ENCODE assay signal across 8 cellular contexts in the genomic region with DNA sequence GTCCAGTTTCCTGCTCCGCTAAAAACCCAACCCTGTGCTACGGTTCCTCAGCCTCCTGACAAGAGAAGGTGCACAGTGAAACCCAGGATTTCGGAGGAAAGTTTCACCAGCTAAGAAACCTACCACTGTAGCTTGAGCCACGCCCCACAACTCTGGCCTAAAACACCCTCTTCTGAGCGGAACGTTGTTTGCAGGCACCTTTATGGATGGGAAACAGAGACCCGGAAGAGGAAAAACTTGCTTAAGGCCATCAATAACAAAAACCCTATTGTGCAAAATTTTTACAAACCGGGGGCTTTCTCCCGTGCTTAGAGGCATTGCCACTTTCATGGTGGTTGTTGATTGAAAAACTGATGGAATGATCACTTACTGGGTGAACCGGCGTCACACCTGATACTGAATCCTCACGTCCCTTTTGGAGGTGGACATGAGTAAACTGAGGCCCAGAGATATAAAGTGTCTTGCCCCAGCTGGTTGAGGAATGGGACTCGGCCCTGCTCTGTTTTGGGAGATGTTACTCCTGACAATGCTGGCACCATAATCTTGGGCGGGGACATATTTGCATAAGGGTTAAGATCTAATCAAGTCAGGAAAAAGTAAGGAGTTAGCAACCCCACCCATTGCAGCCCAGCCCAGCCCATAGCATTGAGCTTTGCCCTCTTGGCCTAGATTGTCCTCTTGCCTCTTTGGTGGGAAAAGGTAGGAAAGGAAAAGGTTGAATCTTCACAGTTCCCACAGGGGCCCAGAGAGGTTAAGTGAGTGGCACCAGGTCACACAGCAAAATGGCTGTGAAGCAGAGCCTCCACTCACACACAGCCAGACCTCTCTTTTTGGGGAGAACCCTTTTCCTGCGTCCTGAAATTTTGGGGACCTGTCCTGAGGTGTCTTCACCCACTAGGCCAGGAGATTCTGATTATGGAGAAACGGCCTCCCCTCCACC. TPM values are rescaled to one million over a fixed set of nuclear protein-coding genes. Genes with fewer than 3 reads are reported as not detected.
DNase-seq lines count a peak whose midpoint lies in the region; ATAC-seq and TF ChIP-seq lines count a peak whose summit lies in the region.

No MANE protein-coding gene starts in this region.

- no peaks in the 10 kb centered on the region for H3K36me3 ChIP-seq in BE2C
- H3K36me3 ChIP-seq in Karpas-422 (ENCODE audit: insufficient read depth, low read length) = no peaks in the 10 kb centered on the region
- H3K36me3 ChIP-seq in ascending aorta = no peaks in the 10 kb centered on the region
- no peaks in the 10 kb centered on the region for H3K36me3 ChIP-seq in stomach

- peak overlapping the region; percentile 69; the same call in 1 of the 2 replicates for H2AFZ ChIP-seq in Karpas-422 (ENCODE audit: low read length)

- TF ChIP-seq CTCF in BE2C (IDR thresholded peaks at IDR 0.05; ENCODE audit: low read depth, low read length) (no peak), ascending aorta (IDR thresholded peaks at IDR 0.05) (no peak), stomach (IDR thresholded peaks at IDR 0.05) (no peak)

- TF ChIP-seq EP300 in stomach (IDR thresholded peaks at IDR 0.05) = no peak

- H3K4me1 ChIP-seq in BE2C = no peaks in the 10 kb centered on the region
- H3K4me1 ChIP-seq in Karpas-422 (ENCODE audit: low read length) = peaks cover 11% of the 10 kb centered on the region
- peaks cover 0 to 7% of the 10 kb centered on the region in 2 donors for H3K4me1 ChIP-seq in ascending aorta
- H3K4me1 ChIP-seq in stomach = peaks cover 5 to 26% (median 17%) of the 10 kb centered on the region in 4 donors

- peak overlapping the region; percentile 73 for H3K4me2 ChIP-seq in Karpas-422 (ENCODE audit: low read depth, low read length, poor library complexity, severe bottlenecking)

- H3K79me2 ChIP-seq in Karpas-422 (ENCODE audit: low read length) = no peaks in the 10 kb centered on the region

- H3K9me2 ChIP-seq in Karpas-422 (replicated peaks; ENCODE audit: insufficient read depth, low read length) = no peaks in the 10 kb centered on the region

- H3K9me3 ChIP-seq in BE2C = no peaks in the 10 kb centered on the region
- no peaks in the 10 kb centered on the region for H3K9me3 ChIP-seq in Karpas-422 (ENCODE audit: low read length)
- H3K9me3 ChIP-seq in ascending aorta = no peaks in the 10 kb centered on the region
- no peaks in the 10 kb centered on the region for H3K9me3 ChIP-seq in stomach

- H3K27me3 ChIP-seq in BE2C (peaks cover 6% of the 10 kb centered on the region; the same call in 1 of the 2 replicates), Karpas-422 (ENCODE audit: low read length) (no peaks in the 10 kb centered on the region), ascending aorta (no peaks in the 10 kb centered on the region), stomach (no peaks in the 10 kb centered on the region)

- H3K9ac ChIP-seq in Karpas-422 (ENCODE audit: low read length) = peak overlapping the region; percentile 67

- intact Hi-C loops in ascending aorta (cut with DNase I) = loop anchor here (5.0 kb wide), 1 partner anchor 80 kb away; no protein-coding TSS in a partner anchor
- intact Hi-C loops in stomach (cut with DNase I; ENCODE audit: low total_unique reads) = no loop called here

- H4K20me1 ChIP-seq in Karpas-422 (ENCODE audit: insufficient read depth, low read depth, low read length) = no peaks in the 10 kb centered on the region

- no peak for DNase-seq in BE2C
- peak; percentile 54 for DNase-seq in Karpas-422
- DNase-seq in ascending aorta (ENCODE audit: low spot score in 2 of 2) = no peak
- DNase-seq in iris pigment epithelial cell (ENCODE audit: low read depth) = peak; percentile 44
- no peak for DNase-seq in stomach
- DNase-seq in NCI-H226 = no peak

- H3K4me3 ChIP-seq in BE2C (ENCODE audit: low read depth, low read length) (peak overlapping the region; percentile 60), Karpas-422 (ENCODE audit: low read length) (peak overlapping the region; percentile 70; the same call in 1 of the 2 replicates), ascending aorta (peak overlapping the region; percentile 66 to 68), stomach (peak overlapping the region; percentile 47 to 60 (median 58))

- WGBS in stomach, 5 donors = 31 to 39% (median 34%) methylated on average over 16 of the region's 16 CpGs

- TF ChIP-seq POLR2A in stomach (IDR thresholded peaks at IDR 0.05) = no peak

- no peak for ATAC-seq in GM21717 (IDR thresholded peaks at IDR 0.05; ENCODE audit: unreplicated experiment)
- no peak for ATAC-seq in HG03097 (IDR thresholded peaks at IDR 0.05; ENCODE audit: low FRiP score, unreplicated experiment)

- H3K27ac ChIP-seq in Karpas-422 (ENCODE audit: low read length) (no peak overlapping the region), ascending aorta (peak overlapping the region in 1 of 2 donors; percentile 39), stomach (peak overlapping the region in 4 of 5 donors; percentile 57 to 75 (median 66))

RNA-seq across cellular contexts. Expression of gene PTGS1, which starts 23.2 kb away (rescaled TPM):
- 0.60 TPM for polyA plus RNA-seq in BE2C (2012; ENCODE audit: insufficient read depth, insufficient read length, low read depth)
- 0.07 TPM in 1 of 2 replicates, not detected in the other for total RNA-seq in Karpas-422 (2014; rRNA removed; shearing (Covaris generic); ENCODE audit: low replicate concordance)
- 13.0 TPM for total RNA-seq in ascending aorta
- 10 to 100 TPM in 2 of 5 donors, 1 to 10 TPM in 3; 6.4 to 49.6 (median 8.1) TPM for total RNA-seq in stomach
- 10 to 100 TPM; 14.8 to 19.4 (median 15.4) TPM for polyA plus RNA-seq in stomach

Comparison
In these comparisons a context has a peak if more than half of its experiments do, and no peak if none do; other contexts are left out.
1. DNase-seq: peak in Karpas-422 (single experiment) and iris pigment epithelial cell (single experiment); none in BE2C (single experiment), ascending aorta (0 of 2), stomach (single experiment) and NCI-H226 (single experiment).
2. Peak in every context shown above with its lines, with median percentiles within 50 percentile points of each other: H3K4me3 ChIP-seq.